1 cellular context compared by ENCODE assay signal in genomic region chr7:44885394-44886317, GRCh38.
TF ChIP-seq lines count a peak whose summit lies in the region.

PURB (minus strand) TSS chr7:44885530; CDS start chr7:44885348, 182 bp downstream.

TF ChIP-seq in K562, 482 proteins besides CTCF, POLR2A, EP300 and RAD21 (continued from another document and continues in another):
- TF ChIP-seq RBM34 (IDR thresholded peaks at IDR 0.05; ENCODE audit: borderline replicate concordance, insufficient read depth, low read length) (no peak), ERF (CRISPR knock-in tag; IDR thresholded peaks at IDR 0.05) (peak; percentile 31; the same call in 1 of the 2 replicates), EGR1 (conservative IDR thresholded peaks at IDR 0.05) (peak; percentile 61), C11orf30 (IDR thresholded peaks at IDR 0.05; ENCODE audit: low read depth) (peak; percentile 95), CBX1 (IDR thresholded peaks at IDR 0.05; ENCODE audit: low read depth) (0 out of 2 replicates have a peak, but pooled peaks have one; percentile 25), ZNF277 (CRISPR knock-in tag; IDR thresholded peaks at IDR 0.05; ENCODE audit: borderline replicate concordance) (no peak), PBX2 (CRISPR knock-in tag; IDR thresholded peaks at IDR 0.05; ENCODE audit: low read depth) (no peak), PBX2 (tag; conservative IDR thresholded peaks at IDR 0.05; ENCODE audit: low read depth) (no peak), HNRNPUL1 (IDR thresholded peaks at IDR 0.05; ENCODE audit: low read length) (no peak), ZNF655 (CRISPR knock-in tag; IDR thresholded peaks at IDR 0.05) (no peak), CHCHD3 (CRISPR knock-in tag; IDR thresholded peaks at IDR 0.05) (no peak), DPF2 (IDR thresholded peaks at IDR 0.05) (peak; percentile 65), ZNF780A (CRISPR knock-in tag; IDR thresholded peaks at IDR 0.05) (no peak), NCOA2 (IDR thresholded peaks at IDR 0.05; ENCODE audit: partially characterized antibody in 2 of 2) (no peak), FOXP1 (CRISPR knock-in tag; IDR thresholded peaks at IDR 0.05) (peak; percentile 43), PHB (CRISPR knock-in tag; IDR thresholded peaks at IDR 0.05) (no peak), KDM4B (IDR thresholded peaks at IDR 0.05; ENCODE audit: borderline replicate concordance in 2 of 2, low read depth in 1 of 2) (peak in 1 of 2 experiments; percentile 53; a peak in 1 of 4 replicates), SOX6 (IDR thresholded peaks at IDR 0.05) (peak; percentile 69), KDM5B (IDR thresholded peaks at IDR 0.05; ENCODE audit: insufficient replicate concordance, low read depth, low read length) (peak; percentile 94), TCF15 (CRISPR knock-in tag; IDR thresholded peaks at IDR 0.05) (no peak), CAMTA2 (CRISPR knock-in tag; conservative IDR thresholded peaks at IDR 0.05) (no peak), ZNF318 (IDR thresholded peaks at IDR 0.05; ENCODE audit: borderline replicate concordance in 1 of 2, low read depth in 1 of 2) (0 out of 4 replicates have a peak, but pooled peaks of 1 of the 2 experiments have one; percentile 15), TCF3 (CRISPR knock-in tag; IDR thresholded peaks at IDR 0.05) (peak; percentile 43; the same call in 1 of the 2 replicates), BDP1 (IDR thresholded peaks at IDR 0.05; ENCODE audit: insufficient read depth, insufficient read length) (no peak), POLR2G (IDR thresholded peaks at IDR 0.05; ENCODE audit: low read depth, low read length) (peak; percentile 93), USF1 (CRISPR knock-in tag; IDR thresholded peaks at IDR 0.05) (peak; percentile 50), ZNF282 (CRISPR knock-in tag; IDR thresholded peaks at IDR 0.05) (no peak), ZNF696 (CRISPR knock-in tag; conservative IDR thresholded peaks at IDR 0.05) (no peak), ZFP91 (CRISPR knock-in tag; IDR thresholded peaks at IDR 0.05) (no peak), PML (IDR thresholded peaks at IDR 0.05; ENCODE audit: low read length) (peak; percentile 83), MAFF (IDR thresholded peaks at IDR 0.05; ENCODE audit: low read length) (peak; percentile 56; the same call in 1 of the 2 replicates), ZNF3 (CRISPR knock-in tag; IDR thresholded peaks at IDR 0.05) (no peak), DDX20 (tag; IDR thresholded peaks at IDR 0.05; ENCODE audit: low read depth) (no peak), ATF7 (IDR thresholded peaks at IDR 0.05) (peak; percentile 98), SMARCB1 (IDR thresholded peaks at IDR 0.05; ENCODE audit: insufficient read length, low read depth) (no peak), HEY1 (CRISPR knock-in tag; IDR thresholded peaks at IDR 0.05; ENCODE audit: borderline replicate concordance) (no peak), ZNF668 (CRISPR knock-in tag; IDR thresholded peaks at IDR 0.05) (no peak), ZNF347 (CRISPR knock-in tag; IDR thresholded peaks at IDR 0.05; ENCODE audit: low read depth) (no peak), ZBTB34 (CRISPR knock-in tag; IDR thresholded peaks at IDR 0.05) (no peak), ZNF764 (CRISPR knock-in tag; IDR thresholded peaks at IDR 0.05; ENCODE audit: low read depth) (peak; percentile 41; the same call in 1 of the 2 replicates), SMAD3 (CRISPR knock-in tag; conservative IDR thresholded peaks at IDR 0.05) (no peak), ZNF311 (CRISPR knock-in tag; IDR thresholded peaks at IDR 0.05) (no peak), ELF1 (tag; IDR thresholded peaks at IDR 0.05) (peak; percentile 98), SMAD4 (CRISPR knock-in tag; conservative IDR thresholded peaks at IDR 0.05) (peak; percentile 86), CEBPB (tag; IDR thresholded peaks at IDR 0.05) (no peak), HOMEZ (CRISPR knock-in tag; IDR thresholded peaks at IDR 0.05) (no peak), PCBP2 (IDR thresholded peaks at IDR 0.05; ENCODE audit: low read depth, low read length, poor library complexity, severe bottlenecking) (no peak), ZNF699 (CRISPR knock-in tag; IDR thresholded peaks at IDR 0.05; ENCODE audit: insufficient replicate concordance) (no peak), ADNP (tag; IDR thresholded peaks at IDR 0.05) (no peak)
